ENCODE assay signal across 8 cellular contexts in genomic region chr1:24321712-24322635, GRCh38. TPM values are rescaled to one million over a fixed set of nuclear protein-coding genes. Genes with fewer than 3 reads are reported as not detected.
DNase-seq lines count a peak whose midpoint lies in the region; ATAC-seq and TF ChIP-seq lines count a peak whose summit lies in the region.

No MANE protein-coding gene starts in this region.

- no peak for TF ChIP-seq EP300 in transverse colon (IDR thresholded peaks at IDR 0.05; ENCODE audit: low read depth)

- H3K27me3 Mint-ChIP-seq in osteocyte (ENCODE audit: unreplicated experiment): peaks cover 24% of the 10 kb centered on the region

- H4K20me1 ChIP-seq in PC-3 (ENCODE audit: low read length): no peaks in the 10 kb centered on the region

- peak overlapping the region; percentile 82 for H3K4me2 ChIP-seq in PC-3 (ENCODE audit: low read length)

- H3K36me3 ChIP-seq in PC-3 (ENCODE audit: low read depth, low read length): no peaks in the 10 kb centered on the region
- H3K36me3 ChIP-seq in transverse colon: no peaks in the 10 kb centered on the region

- H3F3A ChIP-seq in PC-3 (ENCODE audit: low read length, unreplicated experiment): no peaks in the 10 kb centered on the region

- POLR2A ChIA-PET in PC-3 (lab: Charles Lee; ENCODE audit: unreplicated experiment): interaction anchor here (0.6 kb wide), 1 partner anchor 44 kb away, joined by 3 read pairs; no protein-coding TSS in a partner anchor

- H3K9ac ChIP-seq in PC-3 (ENCODE audit: low read length): peak overlapping the region; percentile 58

- H3K4me1 ChIP-seq in PC-3 (ENCODE audit: insufficient read depth, low read length): peaks cover 64% of the 10 kb centered on the region
- H3K4me1 ChIP-seq in transverse colon: peaks cover 5 to 33% (median 28%) of the 10 kb centered on the region in 4 donors

- no peaks in the 10 kb centered on the region for H3K79me2 ChIP-seq in PC-3 (ENCODE audit: low read length)

- TF ChIP-seq CTCF in PC-3 (conservative IDR thresholded peaks at IDR 0.05; ENCODE audit: low read depth, low read length): no peak
- no peak for TF ChIP-seq CTCF in foreskin fibroblast (IDR thresholded peaks at IDR 0.05; ENCODE audit: low read depth, low read length)
- no peak for TF ChIP-seq CTCF in osteocyte (IDR thresholded peaks at IDR 0.05)
- TF ChIP-seq CTCF in transverse colon (IDR thresholded peaks at IDR 0.05): no peak

- 16% methylated on average over 59 of the region's 86 CpGs; no CpG with 5 or more reads in 1 of the 2 donors for WGBS in transverse colon (ENCODE audit: low coverage in 1 of 2), 2 donors

- in situ Hi-C loops in transverse colon (cut with MboI; ENCODE audit: low pct_ligation_motif_present in 1 of 4, low pct_unique_long_range_greater_than_20kb in 1 of 4, low sequenced_read_pairs in 3 of 4): no loop called here

- intact Hi-C loops in PC-3 (cut with micrococcal nuclease): no loop called here
- intact Hi-C loops in transverse colon (cut with DNase I; ENCODE audit: low total_unique reads): no loop called here

- TF ChIP-seq POLR2A in transverse colon (IDR thresholded peaks at IDR 0.05): no peak

- peak overlapping the region; percentile 83 for H3K27ac Mint-ChIP-seq in osteocyte (ENCODE audit: unreplicated experiment)

- peaks cover 37% of the 10 kb centered on the region for H3K4me1 Mint-ChIP-seq in osteocyte (ENCODE audit: unreplicated experiment)

- no peaks in the 10 kb centered on the region for H3K9me3 Mint-ChIP-seq in osteocyte (ENCODE audit: unreplicated experiment)

- H3K36me3 Mint-ChIP-seq in osteocyte (ENCODE audit: unreplicated experiment): no peaks in the 10 kb centered on the region

- no peaks in the 10 kb centered on the region for H3K9me3 ChIP-seq in PC-3 (ENCODE audit: low read length)
- no peaks in the 10 kb centered on the region for H3K9me3 ChIP-seq in transverse colon

- peak overlapping the region; percentile 73 for H3K4me3 Mint-ChIP-seq in osteocyte (ENCODE audit: unreplicated experiment)

- ATAC-seq in HG02678 (IDR thresholded peaks at IDR 0.05; ENCODE audit: unreplicated experiment) (peak; percentile 73), PC-3 (no peak), GM19328 (IDR thresholded peaks at IDR 0.05; ENCODE audit: unreplicated experiment) (no peak)

- peak; percentile 94 for DNase-seq in ELF-1 (ENCODE audit: low read depth, low spot score)
- DNase-seq in PC-3: peak; percentile 87
- DNase-seq in activated effector memory CD4-positive, alpha-beta T cell treated with Interleukin-2 at 50 U/mL for 16 hours: peak; percentile 45
- peak; percentile 43 to 78 for DNase-seq in foreskin fibroblast
- no peak for DNase-seq in osteocyte (ENCODE audit: extremely low spot score, unreplicated experiment)
- DNase-seq in transverse colon: peak; percentile 75

- CTCF ChIA-PET in PC-3 (lab: Charles Lee): interaction anchor here (0.6 kb wide), 1 partner anchor 118 kb away, joined by 9 read pairs; no protein-coding TSS in a partner anchor

- H3K4me3 ChIP-seq in PC-3 (ENCODE audit: low read length) (peak overlapping the region; percentile 43; the same call in 1 of the 2 replicates), foreskin fibroblast (ENCODE audit: low read depth in 1 of 2, low read length in 2 of 2) (peak overlapping the region; percentile 45 to 49), transverse colon (peak overlapping the region; percentile 13 to 61 (median 50))

- H3K27ac ChIP-seq in PC-3 (ENCODE audit: low read length) (peak overlapping the region; percentile 72), transverse colon (peak overlapping the region; percentile 47 to 68 (median 61))

- H2AFZ ChIP-seq in PC-3 (ENCODE audit: low read length): peak overlapping the region; percentile 29; the same call in 1 of the 2 replicates

- H3K27me3 ChIP-seq in PC-3 (ENCODE audit: low read length) (no peaks in the 10 kb centered on the region), transverse colon (peaks cover 40% of the 10 kb centered on the region)

- H3K9me2 ChIP-seq in PC-3 (replicated peaks; ENCODE audit: low read length): no peaks in the 10 kb centered on the region

- no TSS peak for BruUV-seq in PC-3 (replicated peaks; lab: Mats Ljungman, UMichigan)

RNA-seq across cellular contexts. Expression of gene GRHL3, which starts 2.8 kb away (rescaled TPM):
- total RNA-seq in PC-3 (2014; rRNA removed) (3.5 and 7.8 TPM in 2 replicates), osteocyte (not detected in 2 replicates), transverse colon (not detected)
